Comparison of ENCODE assay signal across 2 cellular contexts in genomic region chr13:113183450-113184129, GRCh38.
A peak's percentile ranks its signal among the peaks of the same experiment; 100 is the strongest.
TF ChIP-seq lines count a peak whose summit lies in the region.

No MANE protein-coding gene starts in this region.

TF ChIP-seq in IMR-90, 13 proteins besides CTCF, POLR2A, EP300 and RAD21:
- TF ChIP-seq USF2 (IDR thresholded peaks at IDR 0.05; ENCODE audit: low read depth, low read length) = no peak
- TF ChIP-seq NFE2L2 (IDR thresholded peaks at IDR 0.05; ENCODE audit: low read depth, low read length) = no peak
- no peak for TF ChIP-seq SMC3 (IDR thresholded peaks at IDR 0.05; ENCODE audit: low read depth, low read length)
- no peak for TF ChIP-seq BHLHE40 (IDR thresholded peaks at IDR 0.05; ENCODE audit: low read depth, low read length)
- TF ChIP-seq RFX5 (IDR thresholded peaks at IDR 0.05; ENCODE audit: low read depth, low read length) = no peak
- no peak for TF ChIP-seq FOS (IDR thresholded peaks at IDR 0.05; ENCODE audit: low read depth, low read length)

TF ChIP-seq in liver, 16 proteins besides CTCF, POLR2A, EP300 and RAD21:
- TF ChIP-seq HNF4A (conservative IDR thresholded peaks at IDR 0.05) (peak; percentile 74 to 78), TAF1 (conservative IDR thresholded peaks at IDR 0.05) (no peak), GABPA (IDR thresholded peaks at IDR 0.05 in 1 of 2, conservative IDR thresholded peaks at IDR 0.05 in 1 of 2) (no peak), MAX (IDR thresholded peaks at IDR 0.05) (peak; percentile 21), ZBTB33 (IDR thresholded peaks at IDR 0.05) (peak; percentile 22), YY1 (IDR thresholded peaks at IDR 0.05) (peak; percentile 23), EGR1 (IDR thresholded peaks at IDR 0.05; ENCODE audit: low read depth in 2 of 2) (no peak), SP1 (IDR thresholded peaks at IDR 0.05) (peak; percentile 54), NR2F2 (IDR thresholded peaks at IDR 0.05) (no peak), FOXA1 (IDR thresholded peaks at IDR 0.05) (peak; percentile 6), RXRA (IDR thresholded peaks at IDR 0.05) (peak in 1 of 2 donors; percentile 38), HNF4G (IDR thresholded peaks at IDR 0.05) (peak; percentile 10), FOXA2 (IDR thresholded peaks at IDR 0.05) (no peak), REST (IDR thresholded peaks at IDR 0.05) (no peak), ATF3 (IDR thresholded peaks at IDR 0.05) (no peak), JUND (IDR thresholded peaks at IDR 0.05) (no peak)
TF ChIP-seq in liver: peak in this region for 8.
